In genomic region chr21:33412832-33413519, GRCh38 we compare ENCODE assay signal across 1 cellular context.
TF ChIP-seq lines count a peak whose summit lies in the region.

No MANE protein-coding gene starts in this region.

TF ChIP-seq in GM12878, 131 proteins besides CTCF, POLR2A, EP300 and RAD21 (continued from another document and continues in another):
- TF ChIP-seq, protein P1, sequence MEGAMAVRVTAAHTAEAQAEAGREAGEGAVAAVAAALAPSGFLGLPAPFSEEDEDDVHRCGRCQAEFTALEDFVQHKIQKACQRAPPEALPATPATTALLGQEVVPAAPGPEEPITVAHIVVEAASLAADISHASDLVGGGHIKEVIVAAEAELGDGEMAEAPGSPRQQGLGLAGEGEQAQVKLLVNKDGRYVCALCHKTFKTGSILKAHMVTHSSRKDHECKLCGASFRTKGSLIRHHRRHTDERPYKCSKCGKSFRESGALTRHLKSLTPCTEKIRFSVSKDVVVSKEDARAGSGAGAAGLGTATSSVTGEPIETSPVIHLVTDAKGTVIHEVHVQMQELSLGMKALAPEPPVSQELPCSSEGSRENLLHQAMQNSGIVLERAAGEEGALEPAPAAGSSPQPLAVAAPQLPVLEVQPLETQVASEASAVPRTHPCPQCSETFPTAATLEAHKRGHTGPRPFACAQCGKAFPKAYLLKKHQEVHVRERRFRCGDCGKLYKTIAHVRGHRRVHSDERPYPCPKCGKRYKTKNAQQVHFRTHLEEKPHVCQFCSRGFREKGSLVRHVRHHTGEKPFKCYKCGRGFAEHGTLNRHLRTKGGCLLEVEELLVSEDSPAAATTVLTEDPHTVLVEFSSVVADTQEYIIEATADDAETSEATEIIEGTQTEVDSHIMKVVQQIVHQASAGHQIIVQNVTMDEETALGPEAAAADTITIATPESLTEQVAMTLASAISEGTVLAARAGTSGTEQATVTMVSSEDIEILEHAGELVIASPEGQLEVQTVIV (IDR thresholded peaks at IDR 0.05; ENCODE audit: borderline replicate concordance, partially characterized antibody) = no peak
- TF ChIP-seq, protein P2, sequence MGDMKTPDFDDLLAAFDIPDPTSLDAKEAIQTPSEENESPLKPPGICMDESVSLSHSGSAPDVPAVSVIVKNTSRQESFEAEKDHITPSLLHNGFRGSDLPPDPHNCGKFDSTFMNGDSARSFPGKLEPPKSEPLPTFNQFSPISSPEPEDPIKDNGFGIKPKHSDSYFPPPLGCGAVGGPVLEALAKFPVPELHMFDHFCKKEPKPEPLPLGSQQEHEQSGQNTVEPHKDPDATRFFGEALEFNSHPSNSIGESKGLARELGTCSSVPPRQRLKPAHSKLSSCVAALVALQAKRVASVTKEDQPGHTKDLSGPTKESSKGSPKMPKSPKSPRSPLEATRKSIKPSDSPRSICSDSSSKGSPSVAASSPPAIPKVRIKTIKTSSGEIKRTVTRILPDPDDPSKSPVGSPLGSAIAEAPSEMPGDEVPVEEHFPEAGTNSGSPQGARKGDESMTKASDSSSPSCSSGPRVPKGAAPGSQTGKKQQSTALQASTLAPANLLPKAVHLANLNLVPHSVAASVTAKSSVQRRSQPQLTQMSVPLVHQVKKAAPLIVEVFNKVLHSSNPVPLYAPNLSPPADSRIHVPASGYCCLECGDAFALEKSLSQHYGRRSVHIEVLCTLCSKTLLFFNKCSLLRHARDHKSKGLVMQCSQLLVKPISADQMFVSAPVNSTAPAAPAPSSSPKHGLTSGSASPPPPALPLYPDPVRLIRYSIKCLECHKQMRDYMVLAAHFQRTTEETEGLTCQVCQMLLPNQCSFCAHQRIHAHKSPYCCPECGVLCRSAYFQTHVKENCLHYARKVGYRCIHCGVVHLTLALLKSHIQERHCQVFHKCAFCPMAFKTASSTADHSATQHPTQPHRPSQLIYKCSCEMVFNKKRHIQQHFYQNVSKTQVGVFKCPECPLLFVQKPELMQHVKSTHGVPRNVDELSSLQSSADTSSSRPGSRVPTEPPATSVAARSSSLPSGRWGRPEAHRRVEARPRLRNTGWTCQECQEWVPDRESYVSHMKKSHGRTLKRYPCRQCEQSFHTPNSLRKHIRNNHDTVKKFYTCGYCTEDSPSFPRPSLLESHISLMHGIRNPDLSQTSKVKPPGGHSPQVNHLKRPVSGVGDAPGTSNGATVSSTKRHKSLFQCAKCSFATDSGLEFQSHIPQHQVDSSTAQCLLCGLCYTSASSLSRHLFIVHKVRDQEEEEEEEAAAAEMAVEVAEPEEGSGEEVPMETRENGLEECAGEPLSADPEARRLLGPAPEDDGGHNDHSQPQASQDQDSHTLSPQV (IDR thresholded peaks at IDR 0.05) = no peak
- no peak for TF ChIP-seq MTA2 (IDR thresholded peaks at IDR 0.05; ENCODE audit: low read depth)
- no peak for TF ChIP-seq MTA3 (IDR thresholded peaks at IDR 0.05; ENCODE audit: borderline replicate concordance, low read length)
- TF ChIP-seq SMAD5 (IDR thresholded peaks at IDR 0.05; ENCODE audit: low read depth) = no peak
- TF ChIP-seq PML (IDR thresholded peaks at IDR 0.05; ENCODE audit: low read length) = no peak
- TF ChIP-seq BACH1 (IDR thresholded peaks at IDR 0.05; ENCODE audit: borderline replicate concordance) = no peak
- TF ChIP-seq, protein P3, sequence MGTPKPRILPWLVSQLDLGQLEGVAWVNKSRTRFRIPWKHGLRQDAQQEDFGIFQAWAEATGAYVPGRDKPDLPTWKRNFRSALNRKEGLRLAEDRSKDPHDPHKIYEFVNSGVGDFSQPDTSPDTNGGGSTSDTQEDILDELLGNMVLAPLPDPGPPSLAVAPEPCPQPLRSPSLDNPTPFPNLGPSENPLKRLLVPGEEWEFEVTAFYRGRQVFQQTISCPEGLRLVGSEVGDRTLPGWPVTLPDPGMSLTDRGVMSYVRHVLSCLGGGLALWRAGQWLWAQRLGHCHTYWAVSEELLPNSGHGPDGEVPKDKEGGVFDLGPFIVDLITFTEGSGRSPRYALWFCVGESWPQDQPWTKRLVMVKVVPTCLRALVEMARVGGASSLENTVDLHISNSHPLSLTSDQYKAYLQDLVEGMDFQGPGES (IDR thresholded peaks at IDR 0.05) = no peak
- no peak for TF ChIP-seq CREB1 (IDR thresholded peaks at IDR 0.05; ENCODE audit: low read depth)
- TF ChIP-seq RELB (IDR thresholded peaks at IDR 0.05; ENCODE audit: low read depth) = no peak
- TF ChIP-seq, protein P4, sequence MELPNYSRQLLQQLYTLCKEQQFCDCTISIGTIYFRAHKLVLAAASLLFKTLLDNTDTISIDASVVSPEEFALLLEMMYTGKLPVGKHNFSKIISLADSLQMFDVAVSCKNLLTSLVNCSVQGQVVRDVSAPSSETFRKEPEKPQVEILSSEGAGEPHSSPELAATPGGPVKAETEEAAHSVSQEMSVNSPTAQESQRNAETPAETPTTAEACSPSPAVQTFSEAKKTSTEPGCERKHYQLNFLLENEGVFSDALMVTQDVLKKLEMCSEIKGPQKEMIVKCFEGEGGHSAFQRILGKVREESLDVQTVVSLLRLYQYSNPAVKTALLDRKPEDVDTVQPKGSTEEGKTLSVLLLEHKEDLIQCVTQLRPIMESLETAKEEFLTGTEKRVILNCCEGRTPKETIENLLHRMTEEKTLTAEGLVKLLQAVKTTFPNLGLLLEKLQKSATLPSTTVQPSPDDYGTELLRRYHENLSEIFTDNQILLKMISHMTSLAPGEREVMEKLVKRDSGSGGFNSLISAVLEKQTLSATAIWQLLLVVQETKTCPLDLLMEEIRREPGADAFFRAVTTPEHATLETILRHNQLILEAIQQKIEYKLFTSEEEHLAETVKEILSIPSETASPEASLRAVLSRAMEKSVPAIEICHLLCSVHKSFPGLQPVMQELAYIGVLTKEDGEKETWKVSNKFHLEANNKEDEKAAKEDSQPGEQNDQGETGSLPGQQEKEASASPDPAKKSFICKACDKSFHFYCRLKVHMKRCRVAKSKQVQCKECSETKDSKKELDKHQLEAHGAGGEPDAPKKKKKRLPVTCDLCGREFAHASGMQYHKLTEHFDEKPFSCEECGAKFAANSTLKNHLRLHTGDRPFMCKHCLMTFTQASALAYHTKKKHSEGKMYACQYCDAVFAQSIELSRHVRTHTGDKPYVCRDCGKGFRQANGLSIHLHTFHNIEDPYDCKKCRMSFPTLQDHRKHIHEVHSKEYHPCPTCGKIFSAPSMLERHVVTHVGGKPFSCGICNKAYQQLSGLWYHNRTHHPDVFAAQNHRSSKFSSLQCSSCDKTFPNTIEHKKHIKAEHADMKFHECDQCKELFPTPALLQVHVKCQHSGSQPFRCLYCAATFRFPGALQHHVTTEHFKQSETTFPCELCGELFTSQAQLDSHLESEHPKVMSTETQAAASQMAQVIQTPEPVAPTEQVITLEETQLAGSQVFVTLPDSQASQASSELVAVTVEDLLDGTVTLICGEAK (IDR thresholded peaks at IDR 0.05; ENCODE audit: borderline replicate concordance) = no peak
- TF ChIP-seq, protein P5, sequence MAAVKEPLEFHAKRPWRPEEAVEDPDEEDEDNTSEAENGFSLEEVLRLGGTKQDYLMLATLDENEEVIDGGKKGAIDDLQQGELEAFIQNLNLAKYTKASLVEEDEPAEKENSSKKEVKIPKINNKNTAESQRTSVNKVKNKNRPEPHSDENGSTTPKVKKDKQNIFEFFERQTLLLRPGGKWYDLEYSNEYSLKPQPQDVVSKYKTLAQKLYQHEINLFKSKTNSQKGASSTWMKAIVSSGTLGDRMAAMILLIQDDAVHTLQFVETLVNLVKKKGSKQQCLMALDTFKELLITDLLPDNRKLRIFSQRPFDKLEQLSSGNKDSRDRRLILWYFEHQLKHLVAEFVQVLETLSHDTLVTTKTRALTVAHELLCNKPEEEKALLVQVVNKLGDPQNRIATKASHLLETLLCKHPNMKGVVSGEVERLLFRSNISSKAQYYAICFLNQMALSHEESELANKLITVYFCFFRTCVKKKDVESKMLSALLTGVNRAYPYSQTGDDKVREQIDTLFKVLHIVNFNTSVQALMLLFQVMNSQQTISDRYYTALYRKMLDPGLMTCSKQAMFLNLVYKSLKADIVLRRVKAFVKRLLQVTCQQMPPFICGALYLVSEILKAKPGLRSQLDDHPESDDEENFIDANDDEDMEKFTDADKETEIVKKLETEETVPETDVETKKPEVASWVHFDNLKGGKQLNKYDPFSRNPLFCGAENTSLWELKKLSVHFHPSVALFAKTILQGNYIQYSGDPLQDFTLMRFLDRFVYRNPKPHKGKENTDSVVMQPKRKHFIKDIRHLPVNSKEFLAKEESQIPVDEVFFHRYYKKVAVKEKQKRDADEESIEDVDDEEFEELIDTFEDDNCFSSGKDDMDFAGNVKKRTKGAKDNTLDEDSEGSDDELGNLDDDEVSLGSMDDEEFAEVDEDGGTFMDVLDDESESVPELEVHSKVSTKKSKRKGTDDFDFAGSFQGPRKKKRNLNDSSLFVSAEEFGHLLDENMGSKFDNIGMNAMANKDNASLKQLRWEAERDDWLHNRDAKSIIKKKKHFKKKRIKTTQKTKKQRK (IDR thresholded peaks at IDR 0.05; ENCODE audit: low read depth, low read length) = no peak
- no peak for TF ChIP-seq STAT1 (conservative IDR thresholded peaks at IDR 0.05)
- TF ChIP-seq, protein P6, sequence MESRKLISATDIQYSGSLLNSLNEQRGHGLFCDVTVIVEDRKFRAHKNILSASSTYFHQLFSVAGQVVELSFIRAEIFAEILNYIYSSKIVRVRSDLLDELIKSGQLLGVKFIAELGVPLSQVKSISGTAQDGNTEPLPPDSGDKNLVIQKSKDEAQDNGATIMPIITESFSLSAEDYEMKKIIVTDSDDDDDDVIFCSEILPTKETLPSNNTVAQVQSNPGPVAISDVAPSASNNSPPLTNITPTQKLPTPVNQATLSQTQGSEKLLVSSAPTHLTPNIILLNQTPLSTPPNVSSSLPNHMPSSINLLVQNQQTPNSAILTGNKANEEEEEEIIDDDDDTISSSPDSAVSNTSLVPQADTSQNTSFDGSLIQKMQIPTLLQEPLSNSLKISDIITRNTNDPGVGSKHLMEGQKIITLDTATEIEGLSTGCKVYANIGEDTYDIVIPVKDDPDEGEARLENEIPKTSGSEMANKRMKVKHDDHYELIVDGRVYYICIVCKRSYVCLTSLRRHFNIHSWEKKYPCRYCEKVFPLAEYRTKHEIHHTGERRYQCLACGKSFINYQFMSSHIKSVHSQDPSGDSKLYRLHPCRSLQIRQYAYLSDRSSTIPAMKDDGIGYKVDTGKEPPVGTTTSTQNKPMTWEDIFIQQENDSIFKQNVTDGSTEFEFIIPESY (IDR thresholded peaks at IDR 0.05) = no peak
- TF ChIP-seq TAF1 (IDR thresholded peaks at IDR 0.05; ENCODE audit: borderline replicate concordance, low read depth, low read length) = no peak
- TF ChIP-seq HDGF (IDR thresholded peaks at IDR 0.05) = peak; percentile 42; the same call in 1 of the 2 replicates
- no peak for TF ChIP-seq ZNF384 (IDR thresholded peaks at IDR 0.05; ENCODE audit: borderline replicate concordance, low read depth, low read length)
- no peak for TF ChIP-seq GABPA (IDR thresholded peaks at IDR 0.05; ENCODE audit: low read depth)
- TF ChIP-seq IKZF2 (IDR thresholded peaks at IDR 0.05) = peak in 1 of 2 experiments; percentile 44; a peak in 1 of 4 replicates
- TF ChIP-seq ETV6 (conservative IDR thresholded peaks at IDR 0.05 in 1 of 2, IDR thresholded peaks at IDR 0.05 in 1 of 2; ENCODE audit: borderline replicate concordance in 1 of 2, low read depth in 1 of 2) = no peak
- no peak for TF ChIP-seq MEF2A (IDR thresholded peaks at IDR 0.05; ENCODE audit: insufficient read depth, low read depth, low read length)
- TF ChIP-seq NR2F1 (conservative IDR thresholded peaks at IDR 0.05) = peak; percentile 60; the same call in 1 of the 2 replicates
- 0 out of 2 replicates have a peak, but pooled peaks have one; percentile 36 for TF ChIP-seq IKZF1 (conservative IDR thresholded peaks at IDR 0.05)
- TF ChIP-seq POLR2AphosphoS5 (IDR thresholded peaks at IDR 0.05; ENCODE audit: low read length) = no peak
- TF ChIP-seq REST (IDR thresholded peaks at IDR 0.05; ENCODE audit: low read depth, low read length) = no peak
- TF ChIP-seq KLF5 (IDR thresholded peaks at IDR 0.05; ENCODE audit: partially characterized antibody) = no peak
- TF ChIP-seq TCF3 (IDR thresholded peaks at IDR 0.05; ENCODE audit: borderline replicate concordance, insufficient read depth, low read depth, low read length) = no peak
- TF ChIP-seq, protein P7, sequence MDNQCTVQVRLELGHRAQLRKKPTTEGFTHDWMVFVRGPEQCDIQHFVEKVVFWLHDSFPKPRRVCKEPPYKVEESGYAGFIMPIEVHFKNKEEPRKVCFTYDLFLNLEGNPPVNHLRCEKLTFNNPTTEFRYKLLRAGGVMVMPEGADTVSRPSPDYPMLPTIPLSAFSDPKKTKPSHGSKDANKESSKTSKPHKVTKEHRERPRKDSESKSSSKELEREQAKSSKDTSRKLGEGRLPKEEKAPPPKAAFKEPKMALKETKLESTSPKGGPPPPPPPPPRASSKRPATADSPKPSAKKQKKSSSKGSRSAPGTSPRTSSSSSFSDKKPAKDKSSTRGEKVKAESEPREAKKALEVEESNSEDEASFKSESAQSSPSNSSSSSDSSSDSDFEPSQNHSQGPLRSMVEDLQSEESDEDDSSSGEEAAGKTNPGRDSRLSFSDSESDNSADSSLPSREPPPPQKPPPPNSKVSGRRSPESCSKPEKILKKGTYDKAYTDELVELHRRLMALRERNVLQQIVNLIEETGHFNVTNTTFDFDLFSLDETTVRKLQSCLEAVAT (IDR thresholded peaks at IDR 0.05) = no peak
- 0 out of 2 replicates have a peak, but pooled peaks have one; percentile 58 for TF ChIP-seq STAT3 (IDR thresholded peaks at IDR 0.05; ENCODE audit: low read depth, low read length)
- TF ChIP-seq SIX5 (IDR thresholded peaks at IDR 0.05; ENCODE audit: low read depth, low read length, severe bottlenecking) = no peak
